In the genomic region with DNA sequence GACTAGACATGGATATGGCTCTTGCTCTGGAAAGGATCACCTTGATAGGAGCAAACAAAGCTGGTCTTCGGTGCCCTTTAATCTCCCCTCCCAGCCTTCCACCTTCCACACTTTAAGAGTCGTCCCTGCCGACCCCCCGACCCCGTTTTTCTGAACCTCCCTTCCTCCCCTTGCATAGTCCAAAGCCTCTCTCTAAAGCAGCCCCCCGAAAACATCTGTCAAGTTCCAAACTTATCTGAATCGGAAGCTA, we compare ENCODE assay signal across 8 cellular contexts. TPM values are rescaled to one million over a fixed set of nuclear protein-coding genes. Genes with fewer than 3 reads are reported as not detected.
DNase-seq lines count a peak whose midpoint lies in the region; ATAC-seq and TF ChIP-seq lines count a peak whose summit lies in the region.

No MANE protein-coding gene starts in this region.

- intact Hi-C loops in prostate gland (cut with DNase I), result no loop called here

- H3K27ac ChIP-seq in RWPE2 (ENCODE audit: poor library complexity, severe bottlenecking), result peak overlapping the region; percentile 39
- peak overlapping the region; percentile 70 to 74 for H3K27ac ChIP-seq in prostate gland

- WGBS in prostate gland, result 2% methylated on average over 7 of the region's 7 CpGs

- H3K9me3 ChIP-seq in RWPE2 (ENCODE audit: severe bottlenecking) (peaks cover 4% of the 10 kb centered on the region), prostate gland (no peaks in the 10 kb centered on the region)

- H3K4me3 ChIP-seq in RWPE2 (ENCODE audit: severe bottlenecking) (peak overlapping the region; percentile 64), fibroblast of mammary gland (ENCODE audit: control insufficient read depth, low read depth, low read length) (peak overlapping the region; percentile 99), prostate gland (peak overlapping the region; percentile 62 to 84)

- no peak for TF ChIP-seq CTCF in RWPE2 (IDR thresholded peaks at IDR 0.05; ENCODE audit: poor library complexity, severe bottlenecking)
- no peak for TF ChIP-seq CTCF in fibroblast of mammary gland (conservative IDR thresholded peaks at IDR 0.05; ENCODE audit: control insufficient read depth, insufficient read depth, low read depth, low read length)
- TF ChIP-seq CTCF in prostate gland (IDR thresholded peaks at IDR 0.05), result no peak

- peak; percentile 5 for ATAC-seq in GM19438 (IDR thresholded peaks at IDR 0.05; ENCODE audit: low read depth, unreplicated experiment)
- no peak for ATAC-seq in RWPE2 (ENCODE audit: low read depth)
- no peak for ATAC-seq in GM19351 (IDR thresholded peaks at IDR 0.05; ENCODE audit: unreplicated experiment)

- H3K4me1 ChIP-seq in RWPE2 (ENCODE audit: insufficient read depth, poor library complexity, severe bottlenecking), result no peaks in the 10 kb centered on the region
- peaks cover 5% of the 10 kb centered on the region for H3K4me1 ChIP-seq in prostate gland (replicated peaks)

- no peaks in the 10 kb centered on the region for H3K27me3 ChIP-seq in RWPE2 (ENCODE audit: insufficient read depth, poor library complexity, severe bottlenecking)
- H3K27me3 ChIP-seq in prostate gland (replicated peaks; ENCODE audit: insufficient read depth), result no peaks in the 10 kb centered on the region

- DNase-seq in RWPE2 (ENCODE audit: low spot score) (no peak), fibroblast of mammary gland (ENCODE audit: low read depth) (no peak), prostate gland (ENCODE audit: low spot score) (no peak), NCI-H446 (lab: John Stamatoyannopoulos, UW) (no peak), occipital lobe (lab: John Stamatoyannopoulos, UW) (no peak)
- no peak for DNase-seq in effector CD4-positive, alpha-beta T cell

- H3K36me3 ChIP-seq in RWPE2 (ENCODE audit: low read depth) (peaks cover 29% of the 10 kb centered on the region), prostate gland (no peaks in the 10 kb centered on the region)

- no peak for TF ChIP-seq POLR2A in prostate gland (IDR thresholded peaks at IDR 0.05)

RNA-seq across cellular contexts. Expression of a gene that starts 0.4 kb away (rescaled TPM):
- 100 to 1,000 TPM in 1 of 2 donors, 10 to 100 TPM in 1; 43.9 to 115 TPM for total RNA-seq in prostate gland
- 9.5 TPM for total RNA-seq in occipital lobe

RNA-seq across cellular contexts. Expression of a gene that starts 28.6 kb away (rescaled TPM):
- 10 to 100 TPM in 1 of 2 donors, 1 to 10 TPM in 1; 3.6 to 18.4 TPM for total RNA-seq in prostate gland
- total RNA-seq in occipital lobe, result 17.8 TPM
